In the genomic region with DNA sequence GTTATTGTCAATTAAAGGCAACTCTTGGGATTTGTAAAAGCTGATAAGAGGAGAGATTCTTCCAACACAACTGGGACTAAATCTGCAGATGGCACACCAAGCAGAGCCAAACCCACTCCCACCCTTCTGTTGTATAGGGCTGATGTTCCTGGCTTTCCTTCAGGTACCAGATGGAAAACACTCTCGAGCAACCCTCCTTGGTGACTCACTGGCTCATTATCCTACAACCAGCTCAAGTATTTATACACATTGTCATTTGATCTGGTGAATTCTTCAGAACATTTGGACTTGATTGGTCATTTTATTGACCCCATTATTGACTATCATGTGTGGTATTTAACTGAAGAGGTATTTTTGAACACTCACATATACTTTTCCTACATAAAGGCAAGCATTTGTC, we compare ENCODE assay signal across 23 cellular contexts.
DNase-seq lines count a peak whose midpoint lies in the region; ATAC-seq lines count a peak whose summit lies in the region.
"Had no signal": no experiment of that assay in that cellular context is flagged by ENCODE, and none has a peak within 500 bp of the region (broad histone marks: within the 10 kb centered on the region; RNA-seq: fewer than 3 reads in every experiment).

No MANE protein-coding gene starts in this region.

- no peak for ATAC-seq in HG03159 (IDR thresholded peaks at IDR 0.05; ENCODE audit: unreplicated experiment)
- ATAC-seq: CD8-positive, alpha-beta T cell; heart left ventricle; mucosa of descending colon; Panc1; psoas muscle; T-helper 17 cell had no signal

- DNase-seq in DMS153 (lab: John Stamatoyannopoulos, UW): peak; percentile 87
- DNase-seq in NCI-H1092 treated with DMSO at 0.1 percent for 48 hours (lab: John Stamatoyannopoulos, UW): peak; percentile 83
- peak; percentile 98 for DNase-seq in NCI-H446 treated with DMSO at 0.1 percent for 48 hours (lab: John Stamatoyannopoulos, UW)
- peak; percentile 72 for DNase-seq in islet precursor cell
- no peak for DNase-seq in DMS79 treated with DMSO at 0.1 percent for 48 hours (lab: John Stamatoyannopoulos, UW)
- no peak for DNase-seq in OCI-M2 (lab: John Stamatoyannopoulos, UW; ENCODE audit: unreplicated experiment)
- DNase-seq: activated CD8-positive, alpha-beta memory T cell treated with anti-CD3 and anti-CD28 coated beads, Interleukin-2, amount 50 U/mL, for 48 hours; CD8-positive, alpha-beta T cell; cortex of kidney; EL; H9; heart left ventricle; immature natural killer cell; Karpas-422; mucosa of descending colon; NCI-H774; psoas muscle; stimulated activated CD4-positive, alpha-beta T cell treated with anti-CD3 and anti-CD28 coated beads, Interleukin-2, amount 100 ng/mL, for 24 hours; stimulated activated naive CD4-positive, alpha-beta T cell treated with Interleukin-2 at 50 U/mL for 16 hours; T-helper 17 cell; thyroid gland had no signal

Comparison
In these comparisons a context has a peak if more than half of its experiments do, and no peak if none do; other contexts are left out.
1. DNase-seq: peak in DMS153 (single experiment), NCI-H1092 treated with DMSO at 0.1 percent for 48 hours (single experiment), NCI-H446 treated with DMSO at 0.1 percent for 48 hours (single experiment) and islet precursor cell (single experiment); none in DMS79 treated with DMSO at 0.1 percent for 48 hours (single experiment) and OCI-M2 (single experiment).